Comparison of ENCODE assay signal across 9 cellular contexts in genomic region chr10:24503627-24504320, GRCh38.
DNase-seq lines count a peak whose midpoint lies in the region; ATAC-seq and TF ChIP-seq lines count a peak whose summit lies in the region.
"Had no signal": no experiment of that assay in that cellular context is flagged by ENCODE, and none has a peak within 500 bp of the region (broad histone marks: within the 10 kb centered on the region; RNA-seq: fewer than 3 reads in every experiment).

No MANE protein-coding gene starts in this region.

- H3K36me3 ChIP-seq in vagina, result peaks cover 0 to 11% of the 10 kb centered on the region in 2 donors

- H3K9me3 ChIP-seq in vagina, result no peaks in the 10 kb centered on the region

- TF ChIP-seq CTCF in vagina (IDR thresholded peaks at IDR 0.05), result peak in 1 of 3 experiments; percentile 22

- no peak for TF ChIP-seq POLR2A in vagina (IDR thresholded peaks at IDR 0.05)

- H3K27ac ChIP-seq in vagina, result no peak overlapping the region

- H3K4me1 ChIP-seq in vagina, result no peaks in the 10 kb centered on the region

- DNase-seq in DMS53 (lab: John Stamatoyannopoulos, UW) (peak; percentile 85), HS-27A (ENCODE audit: low read depth) (peak; percentile 3), fibroblast of gingiva (ENCODE audit: low read depth) (peak; percentile 14), retina (peak; percentile 62), vagina (ENCODE audit: extremely low spot score in 2 of 2) (no peak)
- no peak for DNase-seq in effector memory CD8-positive, alpha-beta T cell
- DNase-seq: activated B cell treated with CpG ODN at 0.5 μM for 24 hours had no signal

- peak; percentile 73 for ATAC-seq in GM18909 (IDR thresholded peaks at IDR 0.05; ENCODE audit: poor library complexity, unreplicated experiment)
- ATAC-seq in SK-N-SH treated with all-trans-retinoic acid at 6 μM for 48 hours, result peak; percentile 88
- no peak for ATAC-seq in effector memory CD8-positive, alpha-beta T cell (replicated peaks)

- no peak overlapping the region for H3K4me3 Mint-ChIP-seq in effector memory CD8-positive, alpha-beta T cell
- H3K4me3 Mint-ChIP-seq: activated B cell treated with CpG ODN at 0.5 μM for 24 hours had no signal

- H3K27me3 ChIP-seq in vagina, result no peaks in the 10 kb centered on the region

- H3K4me1 Mint-ChIP-seq in effector memory CD8-positive, alpha-beta T cell (ENCODE audit: low read depth in 2 of 2), result no peaks in the 10 kb centered on the region
- H3K4me1 Mint-ChIP-seq: activated B cell treated with CpG ODN at 0.5 μM for 24 hours had no signal

- intact Hi-C loops in vagina (cut with DNase I), result no loop called here

- no peaks in the 10 kb centered on the region for H3K36me3 Mint-ChIP-seq in effector memory CD8-positive, alpha-beta T cell (ENCODE audit: insufficient read depth)

- H3K9me3 Mint-ChIP-seq in effector memory CD8-positive, alpha-beta T cell, result no peaks in the 10 kb centered on the region

- H3K4me3 ChIP-seq in vagina, result no peak overlapping the region

- H3K27ac Mint-ChIP-seq in effector memory CD8-positive, alpha-beta T cell, result no peak overlapping the region
- H3K27ac Mint-ChIP-seq: activated B cell treated with CpG ODN at 0.5 μM for 24 hours had no signal

- peaks cover 20 to 25% of the 10 kb centered on the region in 2 donors for H3K27me3 Mint-ChIP-seq in effector memory CD8-positive, alpha-beta T cell

TF ChIP-seq in SK-N-SH treated with all-trans-retinoic acid at 6 μM for 48 hours, 23 proteins besides CTCF, POLR2A, EP300 and RAD21:
- TF ChIP-seq SNAI2 (CRISPR knock-in tag; IDR thresholded peaks at IDR 0.05) (no peak), TOX (CRISPR knock-in tag; IDR thresholded peaks at IDR 0.05; ENCODE audit: borderline replicate concordance) (no peak), ZNF70 (CRISPR knock-in tag; IDR thresholded peaks at IDR 0.05) (no peak)
- TF ChIP-seq, protein P1, sequence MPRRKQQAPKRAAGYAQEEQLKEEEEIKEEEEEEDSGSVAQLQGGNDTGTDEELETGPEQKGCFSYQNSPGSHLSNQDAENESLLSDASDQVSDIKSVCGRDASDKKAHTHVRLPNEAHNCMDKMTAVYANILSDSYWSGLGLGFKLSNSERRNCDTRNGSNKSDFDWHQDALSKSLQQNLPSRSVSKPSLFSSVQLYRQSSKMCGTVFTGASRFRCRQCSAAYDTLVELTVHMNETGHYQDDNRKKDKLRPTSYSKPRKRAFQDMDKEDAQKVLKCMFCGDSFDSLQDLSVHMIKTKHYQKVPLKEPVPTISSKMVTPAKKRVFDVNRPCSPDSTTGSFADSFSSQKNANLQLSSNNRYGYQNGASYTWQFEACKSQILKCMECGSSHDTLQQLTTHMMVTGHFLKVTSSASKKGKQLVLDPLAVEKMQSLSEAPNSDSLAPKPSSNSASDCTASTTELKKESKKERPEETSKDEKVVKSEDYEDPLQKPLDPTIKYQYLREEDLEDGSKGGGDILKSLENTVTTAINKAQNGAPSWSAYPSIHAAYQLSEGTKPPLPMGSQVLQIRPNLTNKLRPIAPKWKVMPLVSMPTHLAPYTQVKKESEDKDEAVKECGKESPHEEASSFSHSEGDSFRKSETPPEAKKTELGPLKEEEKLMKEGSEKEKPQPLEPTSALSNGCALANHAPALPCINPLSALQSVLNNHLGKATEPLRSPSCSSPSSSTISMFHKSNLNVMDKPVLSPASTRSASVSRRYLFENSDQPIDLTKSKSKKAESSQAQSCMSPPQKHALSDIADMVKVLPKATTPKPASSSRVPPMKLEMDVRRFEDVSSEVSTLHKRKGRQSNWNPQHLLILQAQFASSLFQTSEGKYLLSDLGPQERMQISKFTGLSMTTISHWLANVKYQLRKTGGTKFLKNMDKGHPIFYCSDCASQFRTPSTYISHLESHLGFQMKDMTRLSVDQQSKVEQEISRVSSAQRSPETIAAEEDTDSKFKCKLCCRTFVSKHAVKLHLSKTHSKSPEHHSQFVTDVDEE (CRISPR knock-in tag; IDR thresholded peaks at IDR 0.05), result no peak

Comparison
In these comparisons a context has a peak if more than half of its experiments do, and no peak if none do; other contexts are left out.
1. DNase-seq: peak in DMS53 (single experiment), HS-27A (single experiment), fibroblast of gingiva (single experiment) and retina (single experiment); none in effector memory CD8-positive, alpha-beta T cell (0 of 3) and vagina (0 of 2).